ENCODE assay signal across 16 cellular contexts in genomic region chr4:141912831-141913230, GRCh38.
DNase-seq lines count a peak whose midpoint lies in the region; FAIRE-seq and TF ChIP-seq lines count a peak whose summit lies in the region.
"Had no signal": no experiment of that assay in that cellular context is flagged by ENCODE, and none has a peak within 500 bp of the region (broad histone marks: within the 10 kb centered on the region; RNA-seq: fewer than 3 reads in every experiment).

No MANE protein-coding gene starts in this region.

- peak overlapping the region; percentile 26 for H3K9ac ChIP-seq in endothelial cell of umbilical vein (replicated peaks; ENCODE audit: extremely low read depth, insufficient read depth, low read length)

- no peaks in the 10 kb centered on the region for H3K36me3 ChIP-seq in endothelial cell of umbilical vein (ENCODE audit: control insufficient read depth in 2 of 2, extremely low read depth in 1 of 2, insufficient read depth in 2 of 2, low read length in 2 of 2)

- DNase-seq in stimulated activated CD4-positive, alpha-beta T cell treated with anti-CD3 and anti-CD28 coated beads, Interleukin-15, amount 100 ng/mL, for 24 hours: peak; percentile 1
- DNase-seq in stimulated activated CD4-positive, alpha-beta T cell treated with anti-CD3 and anti-CD28 coated beads, Interleukin-1b, Interleukin-23, amount 100 ng/mL, for 48 hours: no peak
- DNase-seq in NCI-H82 (lab: John Stamatoyannopoulos, UW) (peak; percentile 93), endothelial cell of umbilical vein (ENCODE audit: low read depth, low spot score) (peak; percentile 97), SKM-1 treated with dmso at 0.1 percent for 144 hours (lab: John Stamatoyannopoulos, UW; ENCODE audit: unreplicated experiment) (no peak), AG20443 (ENCODE audit: low spot score) (no peak), cerebellar nuclear complex (lab: John Stamatoyannopoulos, UW) (no peak)
- no peak for DNase-seq in stimulated activated CD4-positive, alpha-beta T cell treated with anti-CD3 and anti-CD28 coated beads, Interleukin-4, amount 100 ng/mL, for 24 hours
- DNase-seq: activated naive CD4-positive, alpha-beta T cell treated with anti-CD3 and anti-CD28 coated beads for 36 hours; CD8-positive, alpha-beta memory T cell; foreskin keratinocyte; HFFc6; NCI-H2171; retina had no signal

- dilution Hi-C loops in endothelial cell of umbilical vein (cut with MboI; ENCODE audit: extremely low pct_ligation_motif_present, low sequenced_read_pairs): no loop called here

- intact Hi-C loops in endothelial cell of umbilical vein (cut with micrococcal nuclease): loop anchor here (2.0 to 10.0 kb wide), 4 partner anchors 86 to 212 kb away; no protein-coding TSS in a partner anchor

- no peaks in the 10 kb centered on the region for H3K27me3 ChIP-seq in endothelial cell of umbilical vein (ENCODE audit: control insufficient read depth in 2 of 2, insufficient read depth in 2 of 2, low read length in 2 of 2)
- H3K27me3 ChIP-seq: foreskin keratinocyte had no signal

- no peak for TF ChIP-seq CTCF in endothelial cell of umbilical vein (IDR thresholded peaks at IDR 0.05; ENCODE audit: extremely low read depth in 1 of 2, insufficient read depth in 1 of 2, low read depth in 1 of 2, low read length in 2 of 2)

- POLR2A ChIA-PET in endothelial cell of umbilical vein (lab: Charles Lee): no interaction called here

- H3K4me2 ChIP-seq in endothelial cell of umbilical vein (ENCODE audit: insufficient read depth, low read length): peak overlapping the region; percentile 2

- H3K9me1 ChIP-seq in endothelial cell of umbilical vein (replicated peaks; ENCODE audit: control insufficient read depth, extremely low read depth, insufficient read depth, low read length): no peaks in the 10 kb centered on the region

- no TSS peak for BruUV-seq in endothelial cell of umbilical vein (replicated peaks; lab: Mats Ljungman, UMichigan)

- peaks cover 11% of the 10 kb centered on the region for H3K4me1 ChIP-seq in endothelial cell of umbilical vein (ENCODE audit: control insufficient read depth, extremely low read depth, insufficient read depth, low read length)
- H3K4me1 ChIP-seq: foreskin keratinocyte had no signal

- H3K9me3 ChIP-seq in endothelial cell of umbilical vein (replicated peaks; ENCODE audit: control insufficient read depth, insufficient read depth, low read length): no peaks in the 10 kb centered on the region

- no peak for TF ChIP-seq POLR2A in endothelial cell of umbilical vein (IDR thresholded peaks at IDR 0.05; ENCODE audit: low read depth, low read length)

- no peak overlapping the region for H3K4me3 ChIP-seq in endothelial cell of umbilical vein (replicated peaks in 1 of 3; ENCODE audit: insufficient read depth in 1 of 3, low read depth in 1 of 3, low read length in 3 of 3)

- no peak overlapping the region for H2AFZ ChIP-seq in endothelial cell of umbilical vein (ENCODE audit: low read depth, low read length)

- H3K27ac ChIP-seq in endothelial cell of umbilical vein (ENCODE audit: insufficient read depth, low read depth, low read length): peak overlapping the region; percentile 44
- H3K27ac ChIP-seq: foreskin keratinocyte, VCaP had no signal

- CTCF ChIA-PET in endothelial cell of umbilical vein (lab: Charles Lee): interaction anchor here (0.8 to 1.8 kb wide), 10 partner anchors 11 to 606 kb away, joined by 3 to 10 read pairs (median 4); no protein-coding TSS in a partner anchor

- peak; percentile 90 for FAIRE-seq in endothelial cell of umbilical vein (lab: Jason Lieb, UNC)
- FAIRE-seq: GM18507 had no signal

- no peaks in the 10 kb centered on the region for H4K20me1 ChIP-seq in endothelial cell of umbilical vein (replicated peaks; ENCODE audit: control insufficient read depth, extremely low read depth, insufficient read depth, low read length)

- H3K79me2 ChIP-seq in endothelial cell of umbilical vein (ENCODE audit: control insufficient read depth, insufficient read depth, low read length): no peaks in the 10 kb centered on the region

TF ChIP-seq in endothelial cell of umbilical vein, 7 proteins besides CTCF, POLR2A, EP300 and RAD21:
- no peak for TF ChIP-seq MYC (IDR thresholded peaks at IDR 0.05; ENCODE audit: low read depth, low read length)
- TF ChIP-seq MAX (IDR thresholded peaks at IDR 0.05; ENCODE audit: insufficient read depth, insufficient read length): no peak
- peak; percentile 77 for TF ChIP-seq GATA2 (IDR thresholded peaks at IDR 0.05; ENCODE audit: insufficient read depth, insufficient read length, low read depth, low read length)
- TF ChIP-seq POLR2AphosphoS5 (IDR thresholded peaks at IDR 0.05; ENCODE audit: insufficient read depth, low read depth, low read length): peak; percentile 48
- no peak for TF ChIP-seq EZH2 (IDR thresholded peaks at IDR 0.05; ENCODE audit: borderline replicate concordance, low read depth, low read length, severe bottlenecking)
- peak; percentile 6 for TF ChIP-seq FOS (IDR thresholded peaks at IDR 0.05; ENCODE audit: borderline replicate concordance, insufficient read depth, low read length)
- TF ChIP-seq JUN (IDR thresholded peaks at IDR 0.05; ENCODE audit: borderline replicate concordance, insufficient read depth, insufficient read length, low read depth): no peak

Comparison
In these comparisons a context has a peak if more than half of its experiments do, and no peak if none do; other contexts are left out.
1. DNase-seq: peak in stimulated activated CD4-positive, alpha-beta T cell treated with anti-CD3 and anti-CD28 coated beads, Interleukin-15, amount 100 ng/mL, for 24 hours (single experiment), NCI-H82 (single experiment) and endothelial cell of umbilical vein (single experiment); none in stimulated activated CD4-positive, alpha-beta T cell treated with anti-CD3 and anti-CD28 coated beads, Interleukin-1b, Interleukin-23, amount 100 ng/mL, for 48 hours (single experiment), SKM-1 treated with dmso at 0.1 percent for 144 hours (single experiment), AG20443 (single experiment), cerebellar nuclear complex (0 of 2) and stimulated activated CD4-positive, alpha-beta T cell treated with anti-CD3 and anti-CD28 coated beads, Interleukin-4, amount 100 ng/mL, for 24 hours (single experiment).